In the genomic region with DNA sequence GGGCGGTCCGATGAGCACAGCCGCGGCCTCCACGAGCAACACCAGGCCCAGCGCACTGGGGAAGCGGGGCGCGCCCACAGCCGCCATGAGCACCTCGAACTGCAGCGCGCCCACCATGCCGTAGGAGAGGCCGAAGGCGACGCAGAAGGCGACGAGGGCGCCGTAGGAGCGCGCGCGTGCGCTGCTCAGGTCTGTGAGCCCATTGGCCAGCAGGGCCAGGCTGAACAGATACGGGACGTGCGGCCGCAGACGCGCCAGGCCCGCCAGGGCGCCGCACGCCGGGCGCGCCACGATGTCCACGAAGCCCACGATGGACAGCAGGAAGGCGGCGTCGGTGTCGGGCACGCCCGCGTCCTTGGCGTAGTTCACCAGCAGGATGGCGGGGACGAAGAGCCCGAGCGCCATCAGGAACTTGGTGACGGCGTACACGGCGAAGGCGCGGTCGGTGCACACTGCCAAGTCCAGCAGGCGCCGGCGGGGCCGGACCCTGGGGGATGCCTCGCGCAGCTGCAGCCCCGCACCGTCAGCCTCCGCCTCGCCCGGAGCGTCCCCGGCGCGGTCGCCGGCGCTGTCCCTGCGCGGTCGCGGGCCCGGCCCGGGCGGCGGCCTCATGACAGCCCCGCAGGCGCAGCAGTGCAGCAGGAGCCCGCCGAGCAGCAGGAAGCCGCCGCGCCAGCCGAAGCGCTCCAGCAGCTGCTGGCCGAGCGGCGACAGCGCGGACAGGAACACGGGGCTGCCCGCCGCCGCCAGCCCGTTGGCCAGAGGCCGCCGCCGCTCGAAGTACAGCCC, we compare ENCODE assay signal across 8 cellular contexts.
DNase-seq lines count a peak whose midpoint lies in the region; ATAC-seq and TF ChIP-seq lines count a peak whose summit lies in the region.

No MANE protein-coding gene starts in this region.

- H3K36me3 ChIP-seq in mucosa of rectum (ENCODE audit: control insufficient read depth in 2 of 2, insufficient read depth in 2 of 2, low read length in 2 of 2): peaks cover 2% of the 10 kb centered on the region in 2 donors

- DNase-seq in AG04449 (ENCODE audit: low read depth, low spot score): no peak
- peak; percentile 45 for DNase-seq in NCI-H1105 treated with DMSO at 0.1 percent for 48 hours (lab: John Stamatoyannopoulos, UW)
- peak; percentile 43 for DNase-seq in epithelial cell of esophagus (ENCODE audit: low read depth)
- no peak for DNase-seq in ACHN
- no peak for DNase-seq in T-helper 1 cell
- no peak for DNase-seq in superior temporal gyrus (ENCODE audit: extremely low spot score)

- peaks cover 6 to 12% of the 10 kb centered on the region in 2 donors for H3K27me3 ChIP-seq in mucosa of rectum (ENCODE audit: control insufficient read depth in 2 of 2, insufficient read depth in 2 of 2, low read length in 2 of 2)

- H3K9me3 ChIP-seq in mucosa of rectum (ENCODE audit: control insufficient read depth in 2 of 2, low read length in 2 of 2): no peaks in the 10 kb centered on the region

- ATAC-seq in GM18873 (IDR thresholded peaks at IDR 0.05; ENCODE audit: low FRiP score, unreplicated experiment): no peak

- H3K4me3 ChIP-seq in AG04449 (ENCODE audit: low read depth, low read length) (peak overlapping the region; percentile 48), epithelial cell of esophagus (ENCODE audit: low read length) (peak overlapping the region; percentile 37), mucosa of rectum (ENCODE audit: low read length in 2 of 2) (peak overlapping the region; percentile 33 to 46)

- in situ Hi-C loops in ACHN (cut with HindIII; ENCODE audit: low pct_ligation_motif_present, low pct_unique_long_range_greater_than_20kb, low sequenced_read_pairs): no loop called here

- no peak for TF ChIP-seq CTCF in AG04449 (IDR thresholded peaks at IDR 0.05; ENCODE audit: insufficient read depth, low read length, missing control alignments)
- no peak for TF ChIP-seq CTCF in epithelial cell of esophagus (IDR thresholded peaks at IDR 0.05; ENCODE audit: insufficient read depth, low read depth, low read length, missing control alignments)

- CTCF ChIA-PET in AG04449 (lab: Yijun Ruan, JAX): interaction anchor here (0.9 to 1.4 kb wide), 3 partner anchors 11 to 272 kb away, joined by 3 read pairs; no protein-coding TSS in a partner anchor

- no peak overlapping the region for H3K27ac ChIP-seq in mucosa of rectum (ENCODE audit: low read depth in 2 of 2, low read length in 2 of 2)

- H3K9ac ChIP-seq in mucosa of rectum (ENCODE audit: low read depth in 1 of 2, low read length in 2 of 2): peak overlapping the region in 1 of 2 donors; percentile 43

- POLR2A ChIA-PET in AG04449 (lab: Yijun Ruan, JAX): no interaction called here

- peaks cover 12 to 15% of the 10 kb centered on the region in 2 donors for H3K4me1 ChIP-seq in mucosa of rectum (ENCODE audit: control insufficient read depth in 2 of 2, insufficient read depth in 2 of 2, low read length in 2 of 2)

Comparison
In these comparisons a context has a peak if more than half of its experiments do, and no peak if none do; other contexts are left out.
1. DNase-seq: peak in NCI-H1105 treated with DMSO at 0.1 percent for 48 hours (single experiment) and epithelial cell of esophagus (single experiment); none in AG04449 (single experiment), ACHN (single experiment), T-helper 1 cell (0 of 5) and superior temporal gyrus (single experiment).
2. Peak in every context shown above with its lines, with median percentiles within 50 percentile points of each other: H3K4me3 ChIP-seq.